Comparison of ENCODE assay signal across 18 cellular contexts in genomic region chr1:178497903-178498478, GRCh38. TPM values are rescaled to one million over a fixed set of nuclear protein-coding genes. Genes with fewer than 3 reads are reported as not detected.
DNase-seq lines count a peak whose midpoint lies in the region; ATAC-seq and TF ChIP-seq lines count a peak whose summit lies in the region.
"Had no signal": no experiment of that assay in that cellular context is flagged by ENCODE, and none has a peak within 500 bp of the region (broad histone marks: within the 10 kb centered on the region; RNA-seq: fewer than 3 reads in every experiment).

No MANE protein-coding gene starts in this region.

- no peak for ATAC-seq in heart left ventricle
- ATAC-seq in left lobe of liver = no peak
- ATAC-seq: CD8-positive, alpha-beta T cell; HepG2 had no signal

- no peak overlapping the region for H3K56ac ChIP-seq in H9 (ENCODE audit: insufficient read length, low read depth, low read length)

- no peak overlapping the region for H2BK5ac ChIP-seq in H9 (ENCODE audit: insufficient read length, low read length)

- H3T11ph ChIP-seq in H9 (ENCODE audit: low read length) = no peak overlapping the region

- H4K91ac ChIP-seq in H9 (ENCODE audit: insufficient read length, low read depth, low read length) = no peak overlapping the region

- H3K36me3 ChIP-seq in right atrium auricular region (no peaks in the 10 kb centered on the region), heart left ventricle (no peaks in the 10 kb centered on the region), testis (ENCODE audit: low read depth, missing control alignments) (no peaks in the 10 kb centered on the region)
- H3K36me3 ChIP-seq: HAP-1 had no signal

- 89 to 95% (median 93%) methylated on average over 7 of the region's 7 CpGs for WGBS in heart left ventricle, 4 donors
- no CpG with 5 or more reads among the region's 7 CpGs for WGBS in H9 (ENCODE audit: extremely low coverage, insufficient read length, low lambda C conversion rate)
- WGBS in testis, 2 donors = 87 to 93% methylated on average over 7 of the region's 7 CpGs

- TF ChIP-seq POLR2A in heart left ventricle (IDR thresholded peaks at IDR 0.05) (no peak), testis (IDR thresholded peaks at IDR 0.05) (no peak)

- H3K4ac ChIP-seq in H9 (ENCODE audit: low read depth, low read length) = no peak overlapping the region

- peaks cover 13 to 22% of the 10 kb centered on the region in 2 experiments for H3K4me1 Mint-ChIP-seq in H9
- H3K4me1 Mint-ChIP-seq in activated CD4-positive, alpha-beta memory T cell treated with anti-CD3 and anti-CD28 coated beads, Interleukin-2, amount 10 ng/mL, durations not matched to agents 7 days and 5 days = no peaks in the 10 kb centered on the region
- H3K4me1 Mint-ChIP-seq: B cell had no signal

- H3K23me2 ChIP-seq in H9 (ENCODE audit: insufficient read length, low read depth, low read length, poor library complexity, severe bottlenecking) = no peaks in the 10 kb centered on the region

- H3K27me3 ChIP-seq in right atrium auricular region = no peaks in the 10 kb centered on the region
- H3K27me3 ChIP-seq in heart left ventricle = no peaks in the 10 kb centered on the region
- H3K27me3 ChIP-seq in H9 (ENCODE audit: insufficient read depth, low read length) = no peaks in the 10 kb centered on the region
- H3K27me3 ChIP-seq in testis = no peaks in the 10 kb centered on the region

- no peak overlapping the region for H3K4me3 ChIP-seq in right atrium auricular region
- no peak overlapping the region for H3K4me3 ChIP-seq in heart left ventricle
- H3K4me3 ChIP-seq in testis = no peak overlapping the region
- H3K4me3 ChIP-seq: GM23248, HAP-1 had no signal

- H2AK5ac ChIP-seq in H9 (ENCODE audit: insufficient read length, low read length) = no peak overlapping the region

- H3K14ac ChIP-seq in H9 (ENCODE audit: insufficient read depth, low read length) = no peak overlapping the region

- no peak for TF ChIP-seq CTCF in right atrium auricular region (IDR thresholded peaks at IDR 0.05)
- no peak for TF ChIP-seq CTCF in heart left ventricle (IDR thresholded peaks at IDR 0.05)
- no peak for TF ChIP-seq CTCF in H9 (conservative IDR thresholded peaks at IDR 0.05)
- TF ChIP-seq CTCF in testis (IDR thresholded peaks at IDR 0.05) = no peak

- no peak overlapping the region for H2BK15ac ChIP-seq in H9 (ENCODE audit: low read depth, low read length)

- peaks cover 0 to 4% of the 10 kb centered on the region in 2 donors for H3K4me1 ChIP-seq in right atrium auricular region
- peaks cover 0 to 4% (median 0%) of the 10 kb centered on the region in 12 donors for H3K4me1 ChIP-seq in heart left ventricle
- no peaks in the 10 kb centered on the region; the same call in 1 of the 2 replicates for H3K4me1 ChIP-seq in H9 (ENCODE audit: insufficient read depth, low read length)
- H3K4me1 ChIP-seq in testis = no peaks in the 10 kb centered on the region
- H3K4me1 ChIP-seq: HAP-1 had no signal

- H3K9me3 ChIP-seq in right atrium auricular region (no peaks in the 10 kb centered on the region), heart left ventricle (no peaks in the 10 kb centered on the region), H9 (ENCODE audit: control insufficient read depth, low read depth, low read length) (no peaks in the 10 kb centered on the region), testis (no peaks in the 10 kb centered on the region)
- H3K9me3 ChIP-seq: HAP-1 had no signal

- POLR2A ChIA-PET in activated CD4-positive, alpha-beta memory T cell treated with anti-CD3 and anti-CD28 coated beads, Interleukin-2, amount 10 ng/mL, durations not matched to agents 7 days and 5 days (lab: Charles Lee) = no interaction called here

- H3K4me2 ChIP-seq in H9 (ENCODE audit: insufficient read depth, insufficient read length, low read length) = no peak overlapping the region

- H3K36me3 Mint-ChIP-seq in H9 (ENCODE audit: insufficient read depth in 1 of 3, low read depth in 3 of 3) = no peaks in the 10 kb centered on the region
- no peaks in the 10 kb centered on the region for H3K36me3 Mint-ChIP-seq in activated CD4-positive, alpha-beta memory T cell treated with anti-CD3 and anti-CD28 coated beads, Interleukin-2, amount 10 ng/mL, durations not matched to agents 7 days and 5 days (ENCODE audit: low read depth)
- H3K36me3 Mint-ChIP-seq: CD14-positive monocyte; CD8-positive, alpha-beta T cell had no signal

- no peak overlapping the region for H2BK20ac ChIP-seq in H9 (ENCODE audit: low read depth, low read length, poor library complexity, severe bottlenecking)

- no peaks in the 10 kb centered on the region for H3K79me2 ChIP-seq in H9 (ENCODE audit: insufficient read depth, low read length)

- no peak overlapping the region for H3K27ac ChIP-seq in right atrium auricular region
- no peak overlapping the region for H3K27ac ChIP-seq in heart left ventricle
- no peak overlapping the region for H3K27ac ChIP-seq in H9 (ENCODE audit: insufficient read length, low read depth, low read length)
- no peak overlapping the region for H3K27ac ChIP-seq in testis
- H3K27ac ChIP-seq: GM23248 had no signal

- H4K8ac ChIP-seq in H9 (replicated peaks; ENCODE audit: insufficient read length, low read depth, low read length) = no peak overlapping the region

- no peaks in the 10 kb centered on the region for H4K20me1 ChIP-seq in H9 (ENCODE audit: control insufficient read depth, insufficient read depth, insufficient read length)

- no peak overlapping the region for H2AFZ ChIP-seq in H9 (ENCODE audit: low read length)
- H2AFZ ChIP-seq: GM23248 had no signal

- no peak overlapping the region for H3K4me3 Mint-ChIP-seq in H9
- no peak overlapping the region for H3K4me3 Mint-ChIP-seq in activated CD4-positive, alpha-beta memory T cell treated with anti-CD3 and anti-CD28 coated beads, Interleukin-2, amount 10 ng/mL, durations not matched to agents 7 days and 5 days
- H3K4me3 Mint-ChIP-seq: B cell; CD14-positive monocyte; CD8-positive, alpha-beta T cell had no signal

- no peaks in the 10 kb centered on the region for H3K79me1 ChIP-seq in H9 (ENCODE audit: insufficient read depth, low read depth, low read length, poor library complexity, severe bottlenecking)

- no peak overlapping the region for H3K23ac ChIP-seq in H9 (ENCODE audit: insufficient read length, low read depth, low read length)

- no peak overlapping the region for H3K9ac ChIP-seq in H9 (ENCODE audit: extremely low read depth, insufficient read length, low read length)
- H3K9ac ChIP-seq: GM23248 had no signal

- intact Hi-C loops in heart left ventricle (cut with DNase I) (no loop called here), testis (cut with DNase I; ENCODE audit: low total_unique reads) (no loop called here)

- no peak overlapping the region for H3K18ac ChIP-seq in H9 (ENCODE audit: insufficient read length, low read depth, low read length)

- CTCF ChIA-PET in activated CD4-positive, alpha-beta memory T cell treated with anti-CD3 and anti-CD28 coated beads, Interleukin-2, amount 10 ng/mL, durations not matched to agents 7 days and 5 days (lab: Charles Lee) = interaction anchor here (1.6 kb wide), 1 partner anchor 199 kb away, joined by 3 read pairs; no protein-coding TSS in a partner anchor

- H2BK120ac ChIP-seq in H9 (ENCODE audit: low read depth, low read length, poor library complexity, severe bottlenecking) = no peak overlapping the region

- no peaks in the 10 kb centered on the region for H3K9me3 Mint-ChIP-seq in H9
- H3K9me3 Mint-ChIP-seq in activated CD4-positive, alpha-beta memory T cell treated with anti-CD3 and anti-CD28 coated beads, Interleukin-2, amount 10 ng/mL, durations not matched to agents 7 days and 5 days = no peaks in the 10 kb centered on the region
- H3K9me3 Mint-ChIP-seq: CD8-positive, alpha-beta T cell had no signal

- H3K27me3 Mint-ChIP-seq in H9 (ENCODE audit: low read depth) = peaks cover 3% of the 10 kb centered on the region
- H3K27me3 Mint-ChIP-seq in activated CD4-positive, alpha-beta memory T cell treated with anti-CD3 and anti-CD28 coated beads, Interleukin-2, amount 10 ng/mL, durations not matched to agents 7 days and 5 days = no peaks in the 10 kb centered on the region

- H2BK12ac ChIP-seq in H9 (ENCODE audit: insufficient read length, low read depth, low read length) = no peak overlapping the region

- H4K5ac ChIP-seq in H9 (ENCODE audit: insufficient read length, low read depth, low read length) = no peak overlapping the region

- H3K27ac Mint-ChIP-seq in H9 = peak overlapping the region in 1 of 3 experiments; percentile 52; a peak in 1 of 7 replicates
- H3K27ac Mint-ChIP-seq in activated CD4-positive, alpha-beta memory T cell treated with anti-CD3 and anti-CD28 coated beads, Interleukin-2, amount 10 ng/mL, durations not matched to agents 7 days and 5 days = no peak overlapping the region
- H3K27ac Mint-ChIP-seq: B cell; CD14-positive monocyte; CD8-positive, alpha-beta T cell had no signal

- DNase-seq in right atrium auricular region (ENCODE audit: low spot score) = peak; percentile 26
- no peak for DNase-seq in heart left ventricle
- peak; percentile 9 for DNase-seq in H9
- DNase-seq in left lobe of liver (ENCODE audit: low spot score) = peak; percentile 18
- DNase-seq in testis = peak; percentile 5
- DNase-seq in activated CD4-positive, alpha-beta memory T cell treated with anti-CD3 and anti-CD28 coated beads, Interleukin-2, amount 10 ng/mL, durations not matched to agents 7 days and 5 days = no peak
- no peak for DNase-seq in A172 (ENCODE audit: low spot score)
- DNase-seq in activated CD4-positive, alpha-beta T cell treated with anti-CD3 and anti-CD28 coated beads for 1 hour = no peak
- DNase-seq: CD8-positive, alpha-beta T cell; COR-L47; DND-41; GDM1; GM23248 had no signal

RNA-seq across cellular contexts. Expression of gene CLEC20A, which starts 1.2 kb away (rescaled TPM):
- under 1 TPM in 1 of 2 donors, not detected in 1; 0.48 TPM for total RNA-seq in right atrium auricular region
- total RNA-seq in heart left ventricle = under 1 TPM in 1 of 9 donors, not detected in 8; 0.23 TPM
- polyA plus RNA-seq in heart left ventricle = not detected
- total RNA-seq in H9 (2021) = not detected in 2 replicates
- total RNA-seq in left lobe of liver = not detected
- 1 to 10 TPM; 1.1 to 6.1 TPM for total RNA-seq in testis
- polyA plus RNA-seq in testis (ENCODE audit: insufficient read depth, low read depth, low replicate concordance) = 7.5 TPM
- not detected for total RNA-seq in activated CD4-positive, alpha-beta memory T cell treated with anti-CD3 and anti-CD28 coated beads, Interleukin-2, amount 10 ng/mL, durations not matched to agents 7 days and 5 days
- not detected in 2 replicates for total RNA-seq in A172 (2014; rRNA removed; shearing (Covaris generic))
- total RNA-seq: CD8-positive, alpha-beta T cell; GM23248; HepG2; HT1080 had no signal
- polyA plus RNA-seq: CD14-positive monocyte, GM23248, HepG2 had no signal

RNA-seq across cellular contexts. Expression of gene TEX35, which starts 14.9 kb away (rescaled TPM):
- total RNA-seq in right atrium auricular region = under 1 TPM in 1 of 2 donors, not detected in 1; 0.33 TPM
- not detected for total RNA-seq in heart left ventricle
- polyA plus RNA-seq in heart left ventricle = not detected
- total RNA-seq in H9 (2021) = not detected in 2 replicates
- not detected for total RNA-seq in left lobe of liver
- 10 to 100 TPM; 32.1 to 69.9 TPM for total RNA-seq in testis
- 131 TPM for polyA plus RNA-seq in testis (ENCODE audit: insufficient read depth, low read depth, low replicate concordance)
- not detected for total RNA-seq in activated CD4-positive, alpha-beta memory T cell treated with anti-CD3 and anti-CD28 coated beads, Interleukin-2, amount 10 ng/mL, durations not matched to agents 7 days and 5 days
- not detected in 2 replicates for total RNA-seq in A172 (2014; rRNA removed; shearing (Covaris generic))
- total RNA-seq: B cell; CD8-positive, alpha-beta T cell; GM23248; HepG2; HT1080 had no signal
- polyA plus RNA-seq: CD14-positive monocyte, GM23248, HepG2 had no signal

Comparison
In these comparisons a context has a peak if more than half of its experiments do, and no peak if none do; other contexts are left out.
1. DNase-seq: peak in right atrium auricular region (single experiment), H9 (single experiment), left lobe of liver (single experiment) and testis (single experiment); none in heart left ventricle (0 of 5), activated CD4-positive, alpha-beta memory T cell treated with anti-CD3 and anti-CD28 coated beads, Interleukin-2, amount 10 ng/mL, durations not matched to agents 7 days and 5 days (single experiment), A172 (single experiment) and activated CD4-positive, alpha-beta T cell treated with anti-CD3 and anti-CD28 coated beads for 1 hour (single experiment).
2. RNA of gene TEX35, which starts 14.9 kb away (total RNA-seq): 32.1 to 69.9 TPM in testis; 0.33 TPM in right atrium auricular region, not detected in H9, not detected in heart left ventricle, not detected in left lobe of liver (single experiment), not detected in activated CD4-positive, alpha-beta memory T cell treated with anti-CD3 and anti-CD28 coated beads, Interleukin-2, amount 10 ng/mL, durations not matched to agents 7 days and 5 days and not detected in A172; every median in the first group is over 10 times any median in the second.